13 cellular contexts compared by ENCODE assay signal in the genomic region with DNA sequence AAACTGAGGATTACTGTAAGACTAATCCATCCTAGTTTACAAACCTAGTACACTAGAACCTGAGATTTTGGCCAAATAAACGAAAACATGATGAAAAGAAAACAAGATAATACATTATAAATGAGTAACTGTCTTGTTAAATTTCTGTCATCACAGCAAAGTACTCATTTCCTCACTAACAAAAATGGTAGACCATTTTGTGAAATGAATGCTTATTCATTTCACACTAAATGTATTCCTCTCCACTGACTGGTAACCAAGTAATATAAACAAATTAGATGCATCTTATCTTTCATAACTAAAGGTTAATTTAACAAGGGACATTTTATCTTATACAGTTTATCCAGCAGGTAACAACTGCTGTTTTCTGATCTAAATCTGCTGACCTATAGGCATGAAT.
DNase-seq lines count a peak whose midpoint lies in the region; ATAC-seq lines count a peak whose summit lies in the region.
"Had no signal": no experiment of that assay in that cellular context is flagged by ENCODE, and none has a peak within 500 bp of the region (broad histone marks: within the 10 kb centered on the region; RNA-seq: fewer than 3 reads in every experiment).

No MANE protein-coding gene starts in this region.

- ATAC-seq in GM18498 (IDR thresholded peaks at IDR 0.05; ENCODE audit: unreplicated experiment) (peak; percentile 28), GM19324 (IDR thresholded peaks at IDR 0.05; ENCODE audit: low FRiP score, unreplicated experiment) (peak; percentile 12), HG02610 (IDR thresholded peaks at IDR 0.05; ENCODE audit: unreplicated experiment) (peak; percentile 34), HG03342 (IDR thresholded peaks at IDR 0.05; ENCODE audit: unreplicated experiment) (peak; percentile 41)

- no peak for DNase-seq in HK-2 (ENCODE audit: unreplicated experiment)
- DNase-seq in NCI-H2196 (lab: John Stamatoyannopoulos, UW; ENCODE audit: unreplicated experiment), result no peak
- no peak for DNase-seq in stimulated activated CD4-positive, alpha-beta T cell treated with anti-CD3 and anti-CD28 coated beads, Interleukin-4, amount 100 ng/mL, for 4 hours
- DNase-seq in stimulated activated CD4-positive, alpha-beta T cell treated with anti-CD3 and anti-CD28 coated beads, Interleukin-2, amount 100 ng/mL, for 24 hours, result no peak
- DNase-seq: activated T-cell treated with anti-CD3 and anti-CD28 coated beads, Interleukin-2, amount 50 U/mL, for 1 hour; foreskin fibroblast; NCI-H1105; NCI-H69; SIG-M5 had no signal
